16 cellular contexts compared by ENCODE assay signal in genomic region chrX:107440692-107441091, GRCh38. TPM values are rescaled to one million over a fixed set of nuclear protein-coding genes. Genes with fewer than 3 reads are reported as not detected.
DNase-seq lines count a peak whose midpoint lies in the region; ATAC-seq and TF ChIP-seq lines count a peak whose summit lies in the region.
"Had no signal": no experiment of that assay in that cellular context is flagged by ENCODE, and none has a peak within 500 bp of the region (broad histone marks: within the 10 kb centered on the region; RNA-seq: fewer than 3 reads in every experiment).

No MANE protein-coding gene starts in this region.

- peak overlapping the region; percentile 61 for H3K27ac Mint-ChIP-seq in stimulated activated memory B cell treated with anti-CD40 and anti-IgM and Interleukin-4, amounts not matched to agents 10 μg/mL and 1 μg/mL and 100 μg/mL, for 72 hours
- H3K27ac Mint-ChIP-seq: CD4-positive, CD25-positive, alpha-beta regulatory T cell; CD8-positive, alpha-beta memory T cell had no signal

- H3K4me3 Mint-ChIP-seq in stimulated activated memory B cell treated with anti-CD40 and anti-IgM and Interleukin-4, amounts not matched to agents 10 μg/mL and 1 μg/mL and 100 μg/mL, for 72 hours = no peak overlapping the region
- H3K4me3 Mint-ChIP-seq: CD4-positive, CD25-positive, alpha-beta regulatory T cell; CD8-positive, alpha-beta memory T cell; H9 had no signal

- 77 to 91% methylated on average over 5 of the region's 5 CpGs for WGBS in upper lobe of left lung, 2 donors

- TF ChIP-seq POLR2A in upper lobe of left lung (IDR thresholded peaks at IDR 0.05) = no peak
- TF ChIP-seq POLR2A in gastrocnemius medialis (IDR thresholded peaks at IDR 0.05) = no peak

- H3K4me1 ChIP-seq in upper lobe of left lung (no peaks in the 10 kb centered on the region), gastrocnemius medialis (no peaks in the 10 kb centered on the region)

- H3K9me3 ChIP-seq in upper lobe of left lung (no peaks in the 10 kb centered on the region), gastrocnemius medialis (no peaks in the 10 kb centered on the region)
- H3K9me3 ChIP-seq: BLaER1 treated with 17β-estradiol and CSF1 and Interleukin-3, amounts not matched to agents 10 nM and 100 nM had no signal

- TF ChIP-seq CTCF in C4-2B (conservative IDR thresholded peaks at IDR 0.05) (no peak), upper lobe of left lung (IDR thresholded peaks at IDR 0.05) (no peak), gastrocnemius medialis (IDR thresholded peaks at IDR 0.05 in 4 of 5, conservative IDR thresholded peaks at IDR 0.05 in 1 of 5) (no peak)

- H3K27me3 ChIP-seq in upper lobe of left lung = no peaks in the 10 kb centered on the region
- H3K27me3 ChIP-seq in gastrocnemius medialis = peaks cover 0 to 6% (median 0%) of the 10 kb centered on the region in 3 donors

- TF ChIP-seq EP300 in upper lobe of left lung (IDR thresholded peaks at IDR 0.05) = no peak

- ATAC-seq in left colon (peak; percentile 86), upper lobe of left lung (ENCODE audit: low FRiP score in 2 of 2) (no peak), gastrocnemius medialis (no peak)
- no peak for ATAC-seq in stimulated activated memory B cell treated with anti-CD40 and anti-IgM and Interleukin-4, amounts not matched to agents 10 μg/mL and 1 μg/mL and 100 μg/mL, for 72 hours

- no peaks in the 10 kb centered on the region for H3K9me3 Mint-ChIP-seq in stimulated activated memory B cell treated with anti-CD40 and anti-IgM and Interleukin-4, amounts not matched to agents 10 μg/mL and 1 μg/mL and 100 μg/mL, for 72 hours
- H3K9me3 Mint-ChIP-seq: CD8-positive, alpha-beta memory T cell had no signal

- H3K4me1 Mint-ChIP-seq in stimulated activated memory B cell treated with anti-CD40 and anti-IgM and Interleukin-4, amounts not matched to agents 10 μg/mL and 1 μg/mL and 100 μg/mL, for 72 hours = peaks cover 24% of the 10 kb centered on the region
- H3K4me1 Mint-ChIP-seq: CD4-positive, CD25-positive, alpha-beta regulatory T cell; CD8-positive, alpha-beta memory T cell had no signal

- no peaks in the 10 kb centered on the region for H3K27me3 Mint-ChIP-seq in stimulated activated memory B cell treated with anti-CD40 and anti-IgM and Interleukin-4, amounts not matched to agents 10 μg/mL and 1 μg/mL and 100 μg/mL, for 72 hours
- H3K27me3 Mint-ChIP-seq: CD4-positive, CD25-positive, alpha-beta regulatory T cell had no signal

- no peaks in the 10 kb centered on the region for H3K36me3 Mint-ChIP-seq in stimulated activated memory B cell treated with anti-CD40 and anti-IgM and Interleukin-4, amounts not matched to agents 10 μg/mL and 1 μg/mL and 100 μg/mL, for 72 hours
- H3K36me3 Mint-ChIP-seq: CD4-positive, CD25-positive, alpha-beta regulatory T cell; CD8-positive, alpha-beta memory T cell had no signal

- H3K27ac ChIP-seq in C4-2B (peak overlapping the region; percentile 16; the same call in 1 of the 2 replicates), upper lobe of left lung (no peak overlapping the region), gastrocnemius medialis (no peak overlapping the region)
- H3K27ac ChIP-seq: BLaER1 treated with 17β-estradiol and CSF1 and Interleukin-3, amounts not matched to agents 10 nM and 100 nM had no signal

- H3K4me3 ChIP-seq in upper lobe of left lung (no peak overlapping the region), gastrocnemius medialis (no peak overlapping the region)
- H3K4me3 ChIP-seq: BLaER1 treated with 17β-estradiol and CSF1 and Interleukin-3, amounts not matched to agents 10 nM and 100 nM had no signal

- H3K36me3 ChIP-seq in upper lobe of left lung = no peaks in the 10 kb centered on the region
- no peaks in the 10 kb centered on the region for H3K36me3 ChIP-seq in gastrocnemius medialis
- H3K36me3 ChIP-seq: BLaER1 treated with 17β-estradiol and CSF1 and Interleukin-3, amounts not matched to agents 10 nM and 100 nM had no signal

- peak; percentile 19 for DNase-seq in HT-29 (ENCODE audit: low spot score)
- no peak for DNase-seq in left colon
- no peak for DNase-seq in upper lobe of left lung
- DNase-seq in NCI-H1105 treated with DMSO at 0.1 percent for 48 hours (lab: John Stamatoyannopoulos, UW) = no peak
- DNase-seq in gastrocnemius medialis = no peak
- DNase-seq: 8988T; CD4-positive, CD25-positive, alpha-beta regulatory T cell; CD8-positive, alpha-beta memory T cell; COR-L47; DMS 273 treated with DMSO at 0.1 percent for 48 hours; DMS53; GDM1; H9 had no signal

- intact Hi-C loops in left colon (cut with DNase I, micrococcal nuclease) = no loop called here
- intact Hi-C loops in gastrocnemius medialis (cut with DNase I; ENCODE audit: low total_unique reads) = no loop called here

- in situ Hi-C loops in gastrocnemius medialis (cut with MboI; ENCODE audit: low sequenced_read_pairs in 4 of 4) = no loop called here

RNA-seq across cellular contexts. Expression of gene FRMPD3, which starts 8.8 kb away (rescaled TPM):
- total RNA-seq in HT-29 (2014; rRNA removed; shearing (Covaris generic)) = 0.03 TPM in 2 replicates
- under 1 TPM; 0.17 to 0.27 TPM for total RNA-seq in left colon
- under 1 TPM; under 0.01 to 0.89 (median 0.28) TPM for total RNA-seq in upper lobe of left lung
- not detected for total RNA-seq in gastrocnemius medialis
- total RNA-seq: CD4-positive, CD25-positive, alpha-beta regulatory T cell had no signal
